12 cellular contexts compared by ENCODE assay signal in the genomic region with DNA sequence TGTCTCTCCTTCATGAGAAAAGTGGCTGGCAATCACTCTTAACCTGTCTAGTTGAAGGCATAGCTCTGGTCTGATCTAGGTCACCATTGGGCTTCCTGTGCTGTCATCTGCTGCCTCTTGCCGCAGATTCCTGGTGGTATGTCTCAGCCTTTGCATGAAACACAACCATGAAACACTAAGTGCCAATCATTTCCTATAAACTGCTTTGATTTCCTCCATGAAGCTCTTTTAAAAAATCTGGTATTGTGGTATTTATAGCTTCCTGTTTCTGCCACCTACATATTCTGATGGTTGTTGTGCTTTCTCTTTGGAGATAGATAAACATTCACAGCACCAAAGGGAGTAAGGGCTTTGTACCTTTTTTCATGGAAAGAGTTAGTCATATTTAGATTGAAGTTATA.
DNase-seq lines count a peak whose midpoint lies in the region; ATAC-seq and TF ChIP-seq lines count a peak whose summit lies in the region.
"Had no signal": no experiment of that assay in that cellular context is flagged by ENCODE, and none has a peak within 500 bp of the region (broad histone marks: within the 10 kb centered on the region; RNA-seq: fewer than 3 reads in every experiment).

No MANE protein-coding gene starts in this region.

- H3K4me1 Mint-ChIP-seq in activated naive CD4-positive, alpha-beta T cell treated with anti-CD3 and anti-CD28 coated beads, Interleukin-2, amount 50 U/mL, for 24 hours: peaks cover 89% of the 10 kb centered on the region

- peak overlapping the region; percentile 85 for H3K27ac Mint-ChIP-seq in activated naive CD4-positive, alpha-beta T cell treated with anti-CD3 and anti-CD28 coated beads, Interleukin-2, amount 50 U/mL, for 24 hours
- H3K27ac Mint-ChIP-seq: activated B cell treated with CpG ODN at 0.5 μM for 24 hours had no signal

- peak; percentile 81 to 82 for ATAC-seq in activated CD4-positive, CD25-positive, alpha-beta regulatory T cell treated with anti-CD3 and anti-CD28 coated beads, Interleukin-2, amount 50 U/mL, for 24 hours
- ATAC-seq in GM19467 (IDR thresholded peaks at IDR 0.05; ENCODE audit: unreplicated experiment): no peak

- no peak overlapping the region for H3K4me3 ChIP-seq in GM12865 (ENCODE audit: low read depth, low read length)
- H3K4me3 ChIP-seq: upper lobe of left lung had no signal

- peak overlapping the region; percentile 64 for H3K4me3 Mint-ChIP-seq in activated naive CD4-positive, alpha-beta T cell treated with anti-CD3 and anti-CD28 coated beads, Interleukin-2, amount 50 U/mL, for 24 hours
- H3K4me3 Mint-ChIP-seq: activated B cell treated with CpG ODN at 0.5 μM for 24 hours had no signal

- DNase-seq in GM12865 (ENCODE audit: low read depth): peak; percentile 31
- DNase-seq in stimulated activated CD4-positive, alpha-beta T cell treated with anti-CD3 and anti-CD28 coated beads, Interleukin-4, amount 100 ng/mL, for 1 hour: peak; percentile 34
- DNase-seq in cerebellar cortex (ENCODE audit: low spot score): no peak
- DNase-seq in NCI-H2081 treated with DMSO at 0.1 percent for 48 hours (lab: John Stamatoyannopoulos, UW): no peak
- DNase-seq in NCI-H82 (lab: John Stamatoyannopoulos, UW): no peak
- DNase-seq: activated B cell treated with CpG ODN at 0.5 μM for 24 hours, caudate nucleus, NCI-H1436 treated with DMSO at 0.1 percent for 48 hours, upper lobe of left lung had no signal

- no peaks in the 10 kb centered on the region for H3K36me3 Mint-ChIP-seq in activated naive CD4-positive, alpha-beta T cell treated with anti-CD3 and anti-CD28 coated beads, Interleukin-2, amount 50 U/mL, for 24 hours

- no peaks in the 10 kb centered on the region for H3K27me3 Mint-ChIP-seq in activated naive CD4-positive, alpha-beta T cell treated with anti-CD3 and anti-CD28 coated beads, Interleukin-2, amount 50 U/mL, for 24 hours
- H3K27me3 Mint-ChIP-seq: activated B cell treated with CpG ODN at 0.5 μM for 24 hours had no signal

- H3K9me3 Mint-ChIP-seq in activated naive CD4-positive, alpha-beta T cell treated with anti-CD3 and anti-CD28 coated beads, Interleukin-2, amount 50 U/mL, for 24 hours: no peaks in the 10 kb centered on the region
- H3K9me3 Mint-ChIP-seq: activated B cell treated with CpG ODN at 0.5 μM for 24 hours had no signal

- no peak for TF ChIP-seq CTCF in GM12865 (IDR thresholded peaks at IDR 0.05; ENCODE audit: insufficient read depth, low read depth, low read length, missing control alignments)

Comparison
In these comparisons a context has a peak if more than half of its experiments do, and no peak if none do; other contexts are left out.
1. DNase-seq: peak in GM12865 (single experiment) and stimulated activated CD4-positive, alpha-beta T cell treated with anti-CD3 and anti-CD28 coated beads, Interleukin-4, amount 100 ng/mL, for 1 hour (single experiment); none in cerebellar cortex (single experiment), NCI-H2081 treated with DMSO at 0.1 percent for 48 hours (single experiment) and NCI-H82 (single experiment).